Comparison of ENCODE assay signal across 9 cellular contexts in genomic region chr7:73436031-73436929, GRCh38. TPM values are rescaled to one million over a fixed set of nuclear protein-coding genes. Genes with fewer than 3 reads are reported as not detected.
DNase-seq lines count a peak whose midpoint lies in the region; ATAC-seq and TF ChIP-seq lines count a peak whose summit lies in the region.
"Had no signal": no experiment of that assay in that cellular context is flagged by ENCODE, and none has a peak within 500 bp of the region (broad histone marks: within the 10 kb centered on the region; RNA-seq: fewer than 3 reads in every experiment).

No MANE protein-coding gene starts in this region.

- H2BK5ac ChIP-seq in neuronal stem cell (ENCODE audit: low read length) = no peak overlapping the region

- intact Hi-C loops in activated naive CD4-positive, alpha-beta T cell treated with anti-CD3 and anti-CD28 coated beads for 36 hours (cut with micrococcal nuclease) = loop anchor here (10.0 kb wide), 1 partner anchor 249 kb away; the partner anchor contains the start of genes BUD23 and DNAJC30

- H3K23ac ChIP-seq in neuronal stem cell (ENCODE audit: low read depth, low read length, poor library complexity) = peak overlapping the region; percentile 82

- no peak for ATAC-seq in activated T-cell treated with anti-CD3 and anti-CD28 coated beads, Interleukin-2, amount 50 U/mL, for 4 hours

- H2BK15ac ChIP-seq in neuronal stem cell (ENCODE audit: low read length) = peak overlapping the region; percentile 77

- CTCF ChIA-PET in activated naive CD4-positive, alpha-beta T cell treated with anti-CD3 and anti-CD28 coated beads for 36 hours (lab: Charles Lee) = interaction anchor here (0.6 to 1.4 kb wide), 3 partner anchors 10 to 414 kb away, joined by 3 to 7 read pairs (median 3); no protein-coding TSS in a partner anchor

- peak overlapping the region; percentile 93 for H2AK5ac ChIP-seq in neuronal stem cell (ENCODE audit: low read depth, low read length)

- H3K27me3 ChIP-seq in neuronal stem cell (ENCODE audit: control insufficient read depth in 3 of 3, insufficient read depth in 3 of 3, low read depth in 1 of 3, low read length in 3 of 3) = peaks cover 0 to 12% (median 0%) of the 10 kb centered on the region in 3 experiments

- peak overlapping the region; percentile 52 for H2BK12ac ChIP-seq in neuronal stem cell (ENCODE audit: low read length)

- no peak overlapping the region for H3K4ac ChIP-seq in neuronal stem cell (ENCODE audit: low read length)

- no CpG with 5 or more reads among the region's 20 CpGs for WGBS in neuronal stem cell (ENCODE audit: extremely low coverage in 2 of 2, insufficient read length in 2 of 2, insufficient replicate concordance in 1 of 2), 2 donors

- peak; percentile 58 for DNase-seq in COLO668 (lab: John Stamatoyannopoulos, UW; ENCODE audit: unreplicated experiment)
- DNase-seq in HFF-Myc (ENCODE audit: extremely low read depth, low read depth) = no peak
- no peak for DNase-seq in neuronal stem cell (ENCODE audit: low spot score)
- DNase-seq in activated naive CD4-positive, alpha-beta T cell treated with anti-CD3 and anti-CD28 coated beads for 36 hours = no peak
- DNase-seq in activated T-cell treated with anti-CD3 and anti-CD28 coated beads, Interleukin-2, amount 50 U/mL, for 4 hours = no peak
- DNase-seq in dedifferentiated amniotic fluid mesenchymal stem cell (ENCODE audit: extremely low spot score) = no peak
- DNase-seq in activated CD4-positive, alpha-beta T cell treated with anti-CD3 and anti-CD28 coated beads for 1 hour = no peak
- DNase-seq: activated T-cell treated with anti-CD3 and anti-CD28 coated beads for 4 hours had no signal

- H3K4me2 ChIP-seq in neuronal stem cell (ENCODE audit: insufficient read depth, low read length, poor library complexity, severe bottlenecking) = no peak overlapping the region

- peaks cover 16% of the 10 kb centered on the region in 2 donors for H3K4me1 ChIP-seq in neuronal stem cell (ENCODE audit: control insufficient read depth in 2 of 2, insufficient read depth in 1 of 2, low read depth in 1 of 2, low read length in 2 of 2)

- peak overlapping the region; percentile 30 for H2AFZ ChIP-seq in neuronal stem cell (ENCODE audit: low read length)

- H3K36me3 ChIP-seq in neuronal stem cell (replicated peaks in 1 of 2; ENCODE audit: control insufficient read depth in 2 of 2, insufficient read depth in 2 of 2, low read length in 2 of 2) = peaks cover 13 to 29% of the 10 kb centered on the region in 2 donors

- H3K27ac ChIP-seq in VCaP = peak overlapping the region; percentile 48
- no peak overlapping the region for H3K27ac ChIP-seq in neuronal stem cell (replicated peaks; ENCODE audit: low read length)

- H3K9ac ChIP-seq in neuronal stem cell (ENCODE audit: low read depth, low read length, poor library complexity) = no peak overlapping the region

- peaks cover 2% of the 10 kb centered on the region for H3K9me3 Mint-ChIP-seq in activated naive CD4-positive, alpha-beta T cell treated with anti-CD3 and anti-CD28 coated beads for 36 hours
- H3K9me3 Mint-ChIP-seq in activated T-cell treated with anti-CD3 and anti-CD28 coated beads, Interleukin-2, amount 50 U/mL, for 4 hours = no peaks in the 10 kb centered on the region

- H3K9me3 ChIP-seq in neuronal stem cell (replicated peaks in 1 of 2; ENCODE audit: control insufficient read depth in 2 of 2, insufficient read depth in 1 of 2, low read depth in 1 of 2, low read length in 2 of 2) = peaks cover 5 to 8% of the 10 kb centered on the region in 2 donors

- no peak overlapping the region for H3K4me3 Mint-ChIP-seq in activated naive CD4-positive, alpha-beta T cell treated with anti-CD3 and anti-CD28 coated beads for 36 hours
- no peak overlapping the region for H3K4me3 Mint-ChIP-seq in activated T-cell treated with anti-CD3 and anti-CD28 coated beads, Interleukin-2, amount 50 U/mL, for 4 hours

- H3K18ac ChIP-seq in neuronal stem cell (ENCODE audit: low read length) = no peak overlapping the region

- H3K14ac ChIP-seq in neuronal stem cell (ENCODE audit: low read length) = no peak overlapping the region

- peaks cover 1% of the 10 kb centered on the region for H3K79me1 ChIP-seq in neuronal stem cell (ENCODE audit: low read depth, low read length)

- H3K36me3 Mint-ChIP-seq in activated naive CD4-positive, alpha-beta T cell treated with anti-CD3 and anti-CD28 coated beads for 36 hours (ENCODE audit: low read depth) = peaks cover 5% of the 10 kb centered on the region
- H3K36me3 Mint-ChIP-seq in activated T-cell treated with anti-CD3 and anti-CD28 coated beads, Interleukin-2, amount 50 U/mL, for 4 hours (ENCODE audit: insufficient read depth) = peaks cover 7% of the 10 kb centered on the region

- no peak overlapping the region for H2BK120ac ChIP-seq in neuronal stem cell (ENCODE audit: low read depth, low read length)

- H3K4me1 Mint-ChIP-seq in activated naive CD4-positive, alpha-beta T cell treated with anti-CD3 and anti-CD28 coated beads for 36 hours (ENCODE audit: low read depth) = peaks cover 6% of the 10 kb centered on the region
- H3K4me1 Mint-ChIP-seq in activated T-cell treated with anti-CD3 and anti-CD28 coated beads, Interleukin-2, amount 50 U/mL, for 4 hours (ENCODE audit: low read depth) = no peaks in the 10 kb centered on the region

- peaks cover 8% of the 10 kb centered on the region for H3K27me3 Mint-ChIP-seq in activated naive CD4-positive, alpha-beta T cell treated with anti-CD3 and anti-CD28 coated beads for 36 hours (ENCODE audit: low read depth)
- H3K27me3 Mint-ChIP-seq in activated T-cell treated with anti-CD3 and anti-CD28 coated beads, Interleukin-2, amount 50 U/mL, for 4 hours (ENCODE audit: low read depth) = no peaks in the 10 kb centered on the region

- peak; percentile 13 for TF ChIP-seq CTCF in HFF-Myc (IDR thresholded peaks at IDR 0.05; ENCODE audit: low read depth, low read length, missing control alignments)
- peak; percentile 76 for TF ChIP-seq CTCF in VCaP (conservative IDR thresholded peaks at IDR 0.05)

- H3K27ac Mint-ChIP-seq in activated naive CD4-positive, alpha-beta T cell treated with anti-CD3 and anti-CD28 coated beads for 36 hours = no peak overlapping the region

- H3K4me3 ChIP-seq in HFF-Myc (replicated peaks; ENCODE audit: low read depth, low read length) (no peak overlapping the region), neuronal stem cell (ENCODE audit: low read length in 2 of 2) (no peak overlapping the region)

- no peak overlapping the region for H4K91ac ChIP-seq in neuronal stem cell (ENCODE audit: low read depth, low read length, poor library complexity)

- H4K8ac ChIP-seq in neuronal stem cell (ENCODE audit: low read depth, low read length) = no peak overlapping the region

RNA-seq across cellular contexts. Expression of gene FZD9, which starts 2.7 kb away (rescaled TPM):
- polyA plus RNA-seq in neuronal stem cell (2013, experiment 1 of 2) = 3.7 TPM
- polyA plus RNA-seq in neuronal stem cell (2013, experiment 2 of 2) = 3.6 TPM
- total RNA-seq in activated naive CD4-positive, alpha-beta T cell treated with anti-CD3 and anti-CD28 coated beads for 36 hours = under 1 TPM in 1 of 2 experiments, not detected in 1; 0.10 TPM
- under 1 TPM; 0.38 to 0.68 (median 0.58) TPM for total RNA-seq in activated T-cell treated with anti-CD3 and anti-CD28 coated beads, Interleukin-2, amount 50 U/mL, for 4 hours
